ENCODE assay signal across 9 cellular contexts in the genomic region with DNA sequence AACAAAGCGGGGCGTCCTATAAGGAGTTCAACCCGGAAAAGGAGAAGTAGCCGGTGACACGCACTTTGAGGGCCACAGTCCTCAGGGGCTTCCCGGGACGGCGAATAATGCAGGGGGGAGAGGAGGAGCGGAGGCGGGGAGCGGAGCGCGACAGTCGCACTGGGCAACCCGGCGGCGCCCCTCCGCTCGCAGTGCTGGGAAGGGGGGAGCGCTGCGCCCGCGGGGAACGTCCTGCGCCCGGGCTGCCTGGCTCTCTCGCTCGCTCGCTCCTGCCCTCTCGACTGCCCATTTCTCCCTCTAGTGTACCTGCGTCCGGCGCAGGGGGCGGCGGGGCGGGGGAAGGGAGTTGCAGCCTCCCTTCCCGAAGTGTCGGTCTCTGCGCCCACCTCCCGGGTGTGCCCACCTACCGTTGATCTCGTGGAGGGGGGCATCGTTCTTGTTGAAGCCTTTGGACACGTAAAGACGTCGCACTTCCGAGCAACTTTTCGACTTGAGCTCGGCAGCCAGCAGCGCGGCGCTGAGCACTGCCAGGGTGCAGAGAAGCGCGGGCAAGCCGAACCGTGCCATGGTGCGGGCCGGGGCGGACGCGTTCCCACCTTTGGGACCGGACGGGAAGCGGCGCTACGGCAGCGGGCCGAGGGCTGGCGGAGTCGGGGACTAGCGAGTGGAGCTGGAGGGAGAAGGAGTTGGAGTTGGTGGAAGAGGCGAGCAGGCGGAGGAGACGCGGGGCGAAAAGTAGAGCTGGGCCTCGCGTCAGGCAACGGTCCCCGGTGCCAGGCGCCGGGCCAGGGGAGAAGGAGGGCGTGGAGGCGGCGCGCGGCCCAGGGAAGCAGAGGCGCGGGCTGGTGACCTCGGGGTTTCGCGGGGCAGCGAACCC. TPM values are rescaled to one million over a fixed set of nuclear protein-coding genes. Genes with fewer than 3 reads are reported as not detected.
DNase-seq lines count a peak whose midpoint lies in the region; ATAC-seq, FAIRE-seq and TF ChIP-seq lines count a peak whose summit lies in the region.
"Had no signal": no experiment of that assay in that cellular context is flagged by ENCODE, and none has a peak within 500 bp of the region (broad histone marks: within the 10 kb centered on the region; RNA-seq: fewer than 3 reads in every experiment).

No MANE protein-coding gene starts in this region.

- peak overlapping the region; percentile 87 for H3K4me3 ChIP-seq in HUES64 (ENCODE audit: low read length)
- peak overlapping the region; percentile 62 for H3K4me3 ChIP-seq in lower lobe of right lung
- H3K4me3 ChIP-seq in upper lobe of right lung = peak overlapping the region; percentile 58

- peak overlapping the region; percentile 84 for H3K9ac ChIP-seq in HUES64 (ENCODE audit: low read depth, low read length)

- H3K4me3 Mint-ChIP-seq in CD14-positive monocyte = peak overlapping the region; percentile 78 to 89

- DNase-seq in CD14-positive monocyte (ENCODE audit: low spot score) (no peak), caudate nucleus (lab: John Stamatoyannopoulos, UW) (peak in 2 of 61 donors; percentile 4 to 45), lower lobe of right lung (peak; percentile 49), upper lobe of right lung (peak; percentile 69), urothelium cell line (ENCODE audit: low spot score) (no peak), cortex of kidney (lab: John Stamatoyannopoulos, UW) (no peak)

- H3K36me3 ChIP-seq in HUES64 (ENCODE audit: insufficient read depth, low read length) (peaks cover 32% of the 10 kb centered on the region), lower lobe of right lung (no peaks in the 10 kb centered on the region), upper lobe of right lung (no peaks in the 10 kb centered on the region)

- peaks cover 0 to 24% (median 8%) of the 10 kb centered on the region in 7 donors for H3K9me3 Mint-ChIP-seq in CD14-positive monocyte

- H3K9me3 ChIP-seq in HUES64 (ENCODE audit: insufficient read depth, low read depth, low read length) = no peaks in the 10 kb centered on the region
- H3K9me3 ChIP-seq in lower lobe of right lung = no peaks in the 10 kb centered on the region
- H3K9me3 ChIP-seq in upper lobe of right lung = no peaks in the 10 kb centered on the region

- peaks cover 45% of the 10 kb centered on the region for H3K4me1 ChIP-seq in HUES64 (ENCODE audit: insufficient read depth, low read length)
- no peaks in the 10 kb centered on the region for H3K4me1 ChIP-seq in lower lobe of right lung
- no peaks in the 10 kb centered on the region for H3K4me1 ChIP-seq in upper lobe of right lung

- no peak for TF ChIP-seq CTCF in CD14-positive monocyte (IDR thresholded peaks at IDR 0.05)
- no peak for TF ChIP-seq CTCF in lower lobe of right lung (IDR thresholded peaks at IDR 0.05)
- no peak for TF ChIP-seq CTCF in upper lobe of right lung (IDR thresholded peaks at IDR 0.05)

- WGBS in HUES64 = under 1% methylated on average over 93 of the region's 93 CpGs

- no peaks in the 10 kb centered on the region for H3K36me3 Mint-ChIP-seq in CD14-positive monocyte

- H3K27me3 ChIP-seq in HUES64 (ENCODE audit: insufficient read depth, low read length) = peaks cover 10% of the 10 kb centered on the region; the same call in 1 of the 2 replicates
- H3K27me3 ChIP-seq in lower lobe of right lung (ENCODE audit: low read depth) = no peaks in the 10 kb centered on the region
- H3K27me3 ChIP-seq in upper lobe of right lung = no peaks in the 10 kb centered on the region

- H3K27me3 Mint-ChIP-seq in CD14-positive monocyte (ENCODE audit: low read depth in 3 of 3) = peaks cover 51 to 77% (median 74%) of the 10 kb centered on the region in 3 donors

- peak overlapping the region; percentile 73 for H3K27ac ChIP-seq in HUES64 (ENCODE audit: low read depth, low read length)
- peak overlapping the region; percentile 16 for H3K27ac ChIP-seq in caudate nucleus (ENCODE audit: low read depth, low read length)
- H3K27ac ChIP-seq in lower lobe of right lung = peak overlapping the region; percentile 65
- H3K27ac ChIP-seq in upper lobe of right lung = peak overlapping the region; percentile 68

- FAIRE-seq in urothelium cell line (lab: Jason Lieb, UNC) = no peak
- FAIRE-seq: islet of Langerhans had no signal

- intact Hi-C loops in CD14-positive monocyte (cut with micrococcal nuclease) = no loop called here
- intact Hi-C loops in lower lobe of right lung (cut with DNase I) = no loop called here
- intact Hi-C loops in upper lobe of right lung (cut with DNase I) = no loop called here

- ATAC-seq in lower lobe of right lung = peak; percentile 52 to 63
- peak; percentile 45 for ATAC-seq in upper lobe of right lung
- no peak for ATAC-seq in HG02588 (IDR thresholded peaks at IDR 0.05; ENCODE audit: unreplicated experiment)

- peaks cover 13% of the 10 kb centered on the region for H3K4me1 Mint-ChIP-seq in CD14-positive monocyte

- peak overlapping the region in 3 of 7 donors; percentile 77 to 87 (median 78) for H3K27ac Mint-ChIP-seq in CD14-positive monocyte

RNA-seq across cellular contexts. Expression of gene GPC4, which starts 0.7 kb away (rescaled TPM):
- under 1 TPM; 0.03 to 0.59 TPM for polyA plus RNA-seq in CD14-positive monocyte
- 91.7 TPM for polyA plus RNA-seq in HUES64 (2013, experiment 1 of 2)
- polyA plus RNA-seq in HUES64 (2013, experiment 2 of 2) = 81.7 TPM
- 41.9 TPM for total RNA-seq in lower lobe of right lung
- total RNA-seq in upper lobe of right lung = 55.5 TPM

Comparison
In these comparisons a context has a peak if more than half of its experiments do, and no peak if none do; other contexts are left out.
1. DNase-seq: peak in lower lobe of right lung (single experiment) and upper lobe of right lung (single experiment); none in CD14-positive monocyte (single experiment), urothelium cell line (single experiment) and cortex of kidney (single experiment).
2. H3K27ac ChIP-seq: peak in every context shown above with its lines; median percentile 73 in HUES64; 68 in upper lobe of right lung; 65 in lower lobe of right lung; 16 in caudate nucleus.
3. Peak in every context shown above with its lines, with median percentiles within 50 percentile points of each other: H3K4me3 ChIP-seq.